Comparison of ENCODE assay signal across 10 cellular contexts in genomic region chr2:236562434-236562833, GRCh38. TPM values are rescaled to one million over a fixed set of nuclear protein-coding genes. Genes with fewer than 3 reads are reported as not detected.
A peak's percentile ranks its signal among the peaks of the same experiment; 100 is the strongest.
DNase-seq lines count a peak whose midpoint lies in the region; ATAC-seq, FAIRE-seq and TF ChIP-seq lines count a peak whose summit lies in the region.
"Had no signal": no experiment of that assay in that cellular context is flagged by ENCODE, and none has a peak within 500 bp of the region (broad histone marks: within the 10 kb centered on the region; RNA-seq: fewer than 3 reads in every experiment).

No MANE protein-coding gene starts in this region.

- intact Hi-C loops in heart left ventricle (cut with DNase I) = loop anchor here in 7 of 10 donors (5.0 to 10.0 kb wide), 4 partner anchors 50 to 462 kb away; no protein-coding TSS in a partner anchor
- intact Hi-C loops in right cardiac atrium (cut with DNase I) = loop anchor here in 2 of 4 donors (5.0 to 10.0 kb wide), 2 partner anchors 208 to 465 kb away; no protein-coding TSS in a partner anchor

- 70 to 82% (median 77%) methylated on average over 5 of the region's 5 CpGs for WGBS in heart left ventricle, 4 donors
- WGBS in right cardiac atrium = 77% methylated on average over 5 of the region's 5 CpGs

- no peak for DNase-seq in heart left ventricle
- no peak for DNase-seq in right cardiac atrium
- DNase-seq in astrocyte of the cerebellum (ENCODE audit: low read depth) = no peak
- DNase-seq in left lobe of liver (ENCODE audit: low spot score) = no peak
- peak; percentile 44 for DNase-seq in urothelium cell line (ENCODE audit: low spot score)
- no peak for DNase-seq in iPS-NIHi7 (ENCODE audit: extremely low spot score)
- DNase-seq: CD4-positive, CD25-positive, alpha-beta regulatory T cell had no signal

- no peak for FAIRE-seq in urothelium cell line (lab: Jason Lieb, UNC)
- FAIRE-seq: colon had no signal

- H3K9me3 ChIP-seq in heart left ventricle (no peaks in the 10 kb centered on the region), right cardiac atrium (ENCODE audit: control insufficient read depth, low read length) (no peaks in the 10 kb centered on the region)

- H3K27ac ChIP-seq in heart left ventricle (no peak overlapping the region), right cardiac atrium (ENCODE audit: low read length) (no peak overlapping the region)

- TF ChIP-seq POLR2A in heart left ventricle (IDR thresholded peaks at IDR 0.05) = no peak

- TF ChIP-seq CTCF in heart left ventricle (IDR thresholded peaks at IDR 0.05) (peak; percentile 37 to 75 (median 64)), astrocyte of the cerebellum (IDR thresholded peaks at IDR 0.05; ENCODE audit: low read depth, low read length, missing control alignments) (peak; percentile 48)

- H3K4me1 ChIP-seq in heart left ventricle = peaks cover 0 to 19% (median 8%) of the 10 kb centered on the region in 12 donors
- peaks cover 2% of the 10 kb centered on the region for H3K4me1 ChIP-seq in right cardiac atrium (ENCODE audit: control insufficient read depth, insufficient read depth, low read length)

- in situ Hi-C loops in astrocyte of the cerebellum (cut with HindIII; ENCODE audit: low sequenced_read_pairs) = loop anchor here (5.0 kb wide), 1 partner anchor 105 kb away; no protein-coding TSS in a partner anchor

- ATAC-seq in heart left ventricle = no peak
- ATAC-seq in right cardiac atrium = no peak
- ATAC-seq in left lobe of liver = peak; percentile 86
- no peak for ATAC-seq in GM21737 (IDR thresholded peaks at IDR 0.05; ENCODE audit: unreplicated experiment)
- no peak for ATAC-seq in HG03095 (IDR thresholded peaks at IDR 0.05; ENCODE audit: unreplicated experiment)

- no peak overlapping the region for H3K4me3 ChIP-seq in heart left ventricle
- no peak overlapping the region for H3K4me3 ChIP-seq in right cardiac atrium (ENCODE audit: low read length)
- H3K4me3 ChIP-seq in astrocyte of the cerebellum (ENCODE audit: low read depth, low read length) = no peak overlapping the region

- no peaks in the 10 kb centered on the region for H3K27me3 ChIP-seq in heart left ventricle
- H3K27me3 ChIP-seq in right cardiac atrium (ENCODE audit: control insufficient read depth, insufficient read depth) = no peaks in the 10 kb centered on the region

- H3K36me3 ChIP-seq in heart left ventricle = no peaks in the 10 kb centered on the region

RNA-seq across cellular contexts. Expression of gene ACKR3, which starts 7.2 kb away (rescaled TPM):
- total RNA-seq in heart left ventricle = 10 to 100 TPM; 15.7 to 56.3 (median 49.4) TPM
- polyA plus RNA-seq in heart left ventricle = 10 to 100 TPM; 12.8 to 24.5 TPM
- 10 to 100 TPM; 27.4 to 50.1 (median 33.8) TPM for total RNA-seq in right cardiac atrium
- polyA plus RNA-seq in right cardiac atrium = 22.5 TPM
- total RNA-seq in left lobe of liver = 2.4 TPM
